Comparison of ENCODE assay signal across 1 cellular context in genomic region chr2:69062307-69062706, GRCh38.
TF ChIP-seq lines count a peak whose summit lies in the region.

No MANE protein-coding gene starts in this region.

TF ChIP-seq in HepG2, 621 proteins besides CTCF, POLR2A, EP300 and RAD21 (continued from another document and continues in another):
- TF ChIP-seq KMT2B (CRISPR knock-in tag; IDR thresholded peaks at IDR 0.05) (no peak), ZNF639 (CRISPR knock-in tag; conservative IDR thresholded peaks at IDR 0.05) (no peak), ZMYM2 (CRISPR knock-in tag; IDR thresholded peaks at IDR 0.05) (no peak), MTF1 (CRISPR knock-in tag; IDR thresholded peaks at IDR 0.05) (no peak), FOXA1 (IDR thresholded peaks at IDR 0.05) (no peak), FOXA1 (CRISPR knock-in tag; IDR thresholded peaks at IDR 0.05) (0 out of 2 replicates have a peak, but pooled peaks have one; percentile 37), ZNF878 (CRISPR knock-in tag; IDR thresholded peaks at IDR 0.05) (no peak; the same call in 1 of the 2 replicates), AKNA (CRISPR knock-in tag; IDR thresholded peaks at IDR 0.05; ENCODE audit: borderline replicate concordance) (no peak), ZNF691 (CRISPR knock-in tag; IDR thresholded peaks at IDR 0.05; ENCODE audit: borderline replicate concordance, low read depth) (no peak), ZSCAN12 (CRISPR knock-in tag; IDR thresholded peaks at IDR 0.05) (no peak), ZNF20 (CRISPR knock-in tag; IDR thresholded peaks at IDR 0.05) (no peak), ZNF883 (CRISPR knock-in tag; IDR thresholded peaks at IDR 0.05; ENCODE audit: not compliant biosample characterization) (no peak), RARA (CRISPR knock-in tag; IDR thresholded peaks at IDR 0.05) (peak; percentile 63), JUND (CRISPR knock-in tag; IDR thresholded peaks at IDR 0.05) (no peak), MAF1 (CRISPR knock-in tag; IDR thresholded peaks at IDR 0.05; ENCODE audit: borderline replicate concordance) (no peak), RXRB (CRISPR knock-in tag; IDR thresholded peaks at IDR 0.05; ENCODE audit: borderline replicate concordance) (peak; percentile 50; the same call in 1 of the 2 replicates), ZBTB34 (CRISPR knock-in tag; IDR thresholded peaks at IDR 0.05) (no peak; the same call in 1 of the 2 replicates), ZNF432 (CRISPR knock-in tag; IDR thresholded peaks at IDR 0.05; ENCODE audit: borderline replicate concordance) (no peak), TAF1 (CRISPR knock-in tag; IDR thresholded peaks at IDR 0.05) (no peak), GPBP1L1 (CRISPR knock-in tag; IDR thresholded peaks at IDR 0.05) (no peak), ZSCAN5A (CRISPR knock-in tag; IDR thresholded peaks at IDR 0.05; ENCODE audit: borderline replicate concordance) (no peak), GATAD1 (CRISPR knock-in tag; IDR thresholded peaks at IDR 0.05) (no peak), ZNF776 (CRISPR knock-in tag; IDR thresholded peaks at IDR 0.05) (no peak), TEAD3 (CRISPR knock-in tag; optimal IDR thresholded peaks at IDR 0.05; ENCODE audit: borderline replicate concordance) (peak; percentile 38), ZNF318 (CRISPR knock-in tag; IDR thresholded peaks at IDR 0.05) (no peak), ZNF619 (CRISPR knock-in tag; IDR thresholded peaks at IDR 0.05) (no peak), FOXP4 (CRISPR knock-in tag; IDR thresholded peaks at IDR 0.05) (peak; percentile 67), NR2C2 (CRISPR knock-in tag; IDR thresholded peaks at IDR 0.05; ENCODE audit: borderline replicate concordance) (no peak), ZNF513 (CRISPR knock-in tag; conservative IDR thresholded peaks at IDR 0.05) (no peak), ZFP36L2 (CRISPR knock-in tag; IDR thresholded peaks at IDR 0.05) (no peak), ATM (IDR thresholded peaks at IDR 0.05; ENCODE audit: borderline replicate concordance) (no peak), ZNF362 (CRISPR knock-in tag; IDR thresholded peaks at IDR 0.05; ENCODE audit: borderline replicate concordance) (peak; percentile 54; the same call in 1 of the 2 replicates)
